ENCODE assay signal across 1 cellular context in the genomic region with DNA sequence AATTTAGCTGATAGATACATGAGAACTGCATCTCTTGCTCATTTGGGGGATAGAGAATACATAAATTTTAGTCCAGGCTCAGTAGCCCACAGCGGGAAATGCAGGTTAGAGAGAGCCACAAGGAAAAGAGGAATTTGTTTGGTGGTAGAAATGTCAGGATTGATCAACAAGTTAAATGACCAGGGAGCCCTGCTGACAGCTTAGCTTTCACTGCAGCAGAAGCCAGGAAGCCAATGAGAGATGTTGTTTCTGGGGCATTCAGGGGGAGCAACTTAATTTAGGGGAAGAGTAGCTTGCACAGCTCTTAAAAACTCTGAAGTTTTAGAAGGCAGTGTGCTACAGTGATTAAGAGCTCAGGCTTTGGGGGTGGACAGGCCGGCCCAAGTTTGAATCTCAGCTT.
TF ChIP-seq lines count a peak whose summit lies in the region.

No MANE protein-coding gene starts in this region.

TF ChIP-seq in SK-N-SH treated with all-trans-retinoic acid at 6 μM for 48 hours, 23 proteins besides CTCF, POLR2A, EP300 and RAD21 (continued from another document):
- TF ChIP-seq BACH2 (CRISPR knock-in tag; IDR thresholded peaks at IDR 0.05; ENCODE audit: borderline replicate concordance) (no peak), TCF4 (CRISPR knock-in tag; IDR thresholded peaks at IDR 0.05; ENCODE audit: borderline replicate concordance) (no peak), ZNF565 (CRISPR knock-in tag; conservative IDR thresholded peaks at IDR 0.05; ENCODE audit: low read depth) (no peak), RARB (CRISPR knock-in tag; IDR thresholded peaks at IDR 0.05) (no peak)
- TF ChIP-seq, protein P1, sequence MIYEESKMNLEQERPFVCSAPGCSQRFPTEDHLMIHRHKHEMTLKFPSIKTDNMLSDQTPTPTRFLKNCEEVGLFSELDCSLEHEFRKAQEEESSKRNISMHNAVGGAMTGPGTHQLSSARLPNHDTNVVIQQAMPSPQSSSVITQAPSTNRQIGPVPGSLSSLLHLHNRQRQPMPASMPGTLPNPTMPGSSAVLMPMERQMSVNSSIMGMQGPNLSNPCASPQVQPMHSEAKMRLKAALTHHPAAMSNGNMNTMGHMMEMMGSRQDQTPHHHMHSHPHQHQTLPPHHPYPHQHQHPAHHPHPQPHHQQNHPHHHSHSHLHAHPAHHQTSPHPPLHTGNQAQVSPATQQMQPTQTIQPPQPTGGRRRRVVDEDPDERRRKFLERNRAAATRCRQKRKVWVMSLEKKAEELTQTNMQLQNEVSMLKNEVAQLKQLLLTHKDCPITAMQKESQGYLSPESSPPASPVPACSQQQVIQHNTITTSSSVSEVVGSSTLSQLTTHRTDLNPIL (CRISPR knock-in tag; IDR thresholded peaks at IDR 0.05; ENCODE audit: low read depth): no peak
